ENCODE assay signal across 8 cellular contexts in the genomic region with DNA sequence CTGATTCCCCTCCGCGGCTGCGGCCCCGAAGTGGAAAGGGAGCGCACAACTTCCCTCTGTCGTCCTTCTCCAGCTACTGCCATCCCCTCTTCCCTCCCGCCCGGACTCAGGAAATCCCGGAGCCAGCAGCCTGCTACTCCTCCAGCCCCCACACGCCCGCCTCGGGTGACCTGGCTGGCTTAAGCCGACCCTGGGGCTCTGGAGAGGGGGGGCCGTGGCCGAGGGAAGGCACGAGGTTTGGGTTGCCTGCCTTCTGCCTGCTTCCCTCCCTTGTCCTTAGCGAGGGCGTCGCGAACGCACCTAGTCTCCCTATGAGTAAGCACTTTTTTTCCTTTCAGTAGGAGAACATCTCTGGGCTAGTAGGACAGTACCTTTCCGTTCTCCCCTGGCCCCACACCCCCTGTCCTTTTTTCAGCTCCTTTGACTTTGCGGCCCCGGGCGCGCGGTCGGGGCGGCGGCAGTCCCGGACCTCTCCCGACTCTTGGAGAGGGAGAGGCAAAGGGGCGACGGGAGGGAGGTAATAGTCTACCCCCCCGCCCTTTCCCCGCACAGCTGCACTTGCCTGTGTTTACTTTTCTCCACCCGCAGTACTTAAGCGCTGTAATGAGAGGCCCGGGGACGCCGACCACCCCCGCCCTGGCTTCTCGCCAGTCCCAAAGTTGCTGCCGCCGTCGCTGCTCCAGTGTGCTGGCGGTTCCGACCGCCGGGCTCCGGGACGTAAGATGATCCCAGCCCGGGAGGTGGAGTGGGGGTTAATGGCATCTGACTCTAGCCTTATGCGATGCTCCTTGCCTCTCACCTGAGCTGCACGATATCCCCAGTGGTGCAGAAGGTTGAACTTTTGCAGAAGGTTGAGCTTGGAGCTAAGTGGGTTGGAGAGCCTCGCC.
A peak's percentile ranks its signal among the peaks of the same experiment; 100 is the strongest.
DNase-seq lines count a peak whose midpoint lies in the region; ATAC-seq, FAIRE-seq and TF ChIP-seq lines count a peak whose summit lies in the region.

No MANE protein-coding gene starts in this region.

- TF ChIP-seq CTCF in VCaP (conservative IDR thresholded peaks at IDR 0.05) (no peak), nephron (IDR thresholded peaks at IDR 0.05; ENCODE audit: unreplicated experiment in 3 of 3) (peak in 2 of 3 experiments; percentile 19 to 30)

- peak overlapping the region; percentile 99 for H3K27ac Mint-ChIP-seq in nephron

- H3K27me3 Mint-ChIP-seq in nephron (ENCODE audit: low read depth): peaks cover 3% of the 10 kb centered on the region

- no peak for FAIRE-seq in H54 (lab: Jason Lieb, UNC)

- H3K27ac ChIP-seq in VCaP: peak overlapping the region; percentile 42

- peak; percentile 24 for ATAC-seq in GM18907 (IDR thresholded peaks at IDR 0.05; ENCODE audit: unreplicated experiment)

- no peaks in the 10 kb centered on the region for H3K9me3 Mint-ChIP-seq in nephron

- peaks cover 8% of the 10 kb centered on the region for H3K36me3 Mint-ChIP-seq in nephron (ENCODE audit: low read depth)

- DNase-seq in AG08396 (ENCODE audit: low spot score) (peak; percentile 49), Kasumi-1 (lab: John Stamatoyannopoulos, UW) (peak; percentile 15 to 21), fibroblast of the conjunctiva (ENCODE audit: low read depth) (peak; percentile 24), H54 (ENCODE audit: insufficient read length, low spot score) (no peak)
- DNase-seq in NK-92 treated with Interleukin-12 subunit alpha and Interleukin-12 subunit beta, amount 100 ng/mL, for 24 hours (lab: John Stamatoyannopoulos, UW): no peak

- H3K4me3 Mint-ChIP-seq in nephron: peak overlapping the region; percentile 99 to 100 (median 99)

- no peak for TF ChIP-seq POLR2A in H54 (IDR thresholded peaks at IDR 0.05; ENCODE audit: low read depth, low read length)

- peaks cover 57% of the 10 kb centered on the region for H3K4me1 Mint-ChIP-seq in nephron

Comparison
In these comparisons a context has a peak if more than half of its experiments do, and no peak if none do; other contexts are left out.
1. DNase-seq: peak in AG08396 (single experiment), Kasumi-1 (2 of 2) and fibroblast of the conjunctiva (single experiment); none in NK-92 treated with Interleukin-12 subunit alpha and Interleukin-12 subunit beta, amount 100 ng/mL, for 24 hours (single experiment) and H54 (single experiment).